Comparison of ENCODE assay signal across 1 cellular context in genomic region chr7:159155410-159155809, GRCh38.
TF ChIP-seq lines count a peak whose summit lies in the region.

No MANE protein-coding gene starts in this region.

TF ChIP-seq in HepG2, 621 proteins besides CTCF, POLR2A, EP300 and RAD21 (continued from another document):
- TF ChIP-seq PLRG1 (conservative IDR thresholded peaks at IDR 0.05) (no peak), KDM5B (CRISPR knock-in tag; IDR thresholded peaks at IDR 0.05; ENCODE audit: borderline replicate concordance) (0 out of 2 replicates have a peak, but pooled peaks have one; percentile 25), TRIM24 (CRISPR knock-in tag; IDR thresholded peaks at IDR 0.05) (peak; percentile 78; the same call in 1 of the 2 replicates), SP5 (CRISPR knock-in tag; IDR thresholded peaks at IDR 0.05; ENCODE audit: borderline replicate concordance, low read depth) (no peak), KAT8 (CRISPR knock-in tag; IDR thresholded peaks at IDR 0.05) (peak; percentile 30; the same call in 1 of the 2 replicates), CERS6 (CRISPR knock-in tag; IDR thresholded peaks at IDR 0.05) (no peak), ZNF564 (CRISPR knock-in tag; IDR thresholded peaks at IDR 0.05) (no peak), ARHGAP35 (CRISPR knock-in tag; IDR thresholded peaks at IDR 0.05; ENCODE audit: borderline replicate concordance) (no peak), ZNF333 (CRISPR knock-in tag; IDR thresholded peaks at IDR 0.05; ENCODE audit: borderline replicate concordance) (no peak), RFX3 (CRISPR knock-in tag; IDR thresholded peaks at IDR 0.05) (peak; percentile 26; the same call in 1 of the 2 replicates), HDAC2 (CRISPR knock-in tag; IDR thresholded peaks at IDR 0.05) (peak; percentile 17; the same call in 1 of the 2 replicates), ZSCAN12 (CRISPR knock-in tag; IDR thresholded peaks at IDR 0.05) (no peak), HOXA3 (CRISPR knock-in tag; IDR thresholded peaks at IDR 0.05) (peak; percentile 31; the same call in 1 of the 2 replicates), ZNF839 (CRISPR knock-in tag; IDR thresholded peaks at IDR 0.05; ENCODE audit: borderline replicate concordance) (no peak), NFRKB (IDR thresholded peaks at IDR 0.05) (no peak), RBM22 (optimal IDR thresholded peaks at IDR 0.05; ENCODE audit: low read length) (no peak), HINFP (CRISPR knock-in tag; IDR thresholded peaks at IDR 0.05; ENCODE audit: low read depth) (no peak), WIZ (CRISPR knock-in tag; IDR thresholded peaks at IDR 0.05) (peak; percentile 75; the same call in 1 of the 2 replicates), TGIF2 (CRISPR knock-in tag; IDR thresholded peaks at IDR 0.05) (no peak), THAP11 (CRISPR knock-in tag; IDR thresholded peaks at IDR 0.05) (no peak), CREB1 (IDR thresholded peaks at IDR 0.05) (no peak), CREB1 (CRISPR knock-in tag; IDR thresholded peaks at IDR 0.05) (no peak), FOXK1 (CRISPR knock-in tag; IDR thresholded peaks at IDR 0.05; ENCODE audit: borderline replicate concordance, low read depth) (peak; percentile 79), ZNF331 (CRISPR knock-in tag; IDR thresholded peaks at IDR 0.05) (no peak), ZNF816 (CRISPR knock-in tag; IDR thresholded peaks at IDR 0.05; ENCODE audit: borderline replicate concordance) (no peak), DNMT3B (CRISPR knock-in tag; conservative IDR thresholded peaks at IDR 0.05) (no peak), FOXO1 (CRISPR knock-in tag; IDR thresholded peaks at IDR 0.05) (peak; percentile 94), ZNF549 (CRISPR knock-in tag; IDR thresholded peaks at IDR 0.05) (no peak), HDAC1 (CRISPR knock-in tag; IDR thresholded peaks at IDR 0.05) (peak; percentile 69; the same call in 1 of the 2 replicates), SOX6 (IDR thresholded peaks at IDR 0.05) (no peak), SOX6 (CRISPR knock-in tag; IDR thresholded peaks at IDR 0.05) (peak; percentile 59), LCORL (IDR thresholded peaks at IDR 0.05) (no peak), LCORL (CRISPR knock-in tag; IDR thresholded peaks at IDR 0.05) (peak; percentile 38; the same call in 1 of the 2 replicates), TSC22D2 (CRISPR knock-in tag; IDR thresholded peaks at IDR 0.05; ENCODE audit: borderline replicate concordance) (no peak), ZNF143 (CRISPR knock-in tag; IDR thresholded peaks at IDR 0.05) (no peak), HMG20A (CRISPR knock-in tag; IDR thresholded peaks at IDR 0.05; ENCODE audit: borderline replicate concordance) (no peak; the same call in 1 of the 2 replicates), IKZF5 (CRISPR knock-in tag; IDR thresholded peaks at IDR 0.05) (0 out of 2 replicates have a peak, but pooled peaks have one; percentile 26), ZNF782 (CRISPR knock-in tag; IDR thresholded peaks at IDR 0.05; ENCODE audit: borderline replicate concordance) (no peak), FOXA1 (IDR thresholded peaks at IDR 0.05) (no peak), FOXA1 (CRISPR knock-in tag; IDR thresholded peaks at IDR 0.05) (peak; percentile 50), ZNF747 (CRISPR knock-in tag; IDR thresholded peaks at IDR 0.05; ENCODE audit: borderline replicate concordance) (no peak), TOPORS (CRISPR knock-in tag; IDR thresholded peaks at IDR 0.05) (no peak), ISX (CRISPR knock-in tag; conservative IDR thresholded peaks at IDR 0.05) (no peak), ZNF570 (CRISPR knock-in tag; IDR thresholded peaks at IDR 0.05; ENCODE audit: borderline replicate concordance) (no peak), PRDM4 (CRISPR knock-in tag; IDR thresholded peaks at IDR 0.05; ENCODE audit: borderline replicate concordance) (no peak), ZNF343 (CRISPR knock-in tag; IDR thresholded peaks at IDR 0.05) (no peak)
- TF ChIP-seq, protein P1, sequence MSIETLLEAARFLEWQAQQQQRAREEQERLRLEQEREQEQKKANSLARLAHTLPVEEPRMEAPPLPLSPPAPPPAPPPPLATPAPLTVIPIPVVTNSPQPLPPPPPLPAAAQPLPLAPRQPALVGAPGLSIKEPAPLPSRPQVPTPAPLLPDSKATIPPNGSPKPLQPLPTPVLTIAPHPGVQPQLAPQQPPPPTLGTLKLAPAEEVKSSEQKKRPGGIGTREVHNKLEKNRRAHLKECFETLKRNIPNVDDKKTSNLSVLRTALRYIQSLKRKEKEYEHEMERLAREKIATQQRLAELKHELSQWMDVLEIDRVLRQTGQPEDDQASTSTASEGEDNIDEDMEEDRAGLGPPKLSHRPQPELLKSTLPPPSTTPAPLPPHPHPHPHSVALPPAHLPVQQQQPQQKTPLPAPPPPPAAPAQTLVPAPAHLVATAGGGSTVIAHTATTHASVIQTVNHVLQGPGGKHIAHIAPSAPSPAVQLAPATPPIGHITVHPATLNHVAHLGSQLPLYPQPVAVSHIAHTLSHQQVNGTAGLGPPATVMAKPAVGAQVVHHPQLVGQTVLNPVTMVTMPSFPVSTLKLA (IDR thresholded peaks at IDR 0.05), result peak; percentile 9; the same call in 1 of the 2 replicates
- TF ChIP-seq, protein P2, sequence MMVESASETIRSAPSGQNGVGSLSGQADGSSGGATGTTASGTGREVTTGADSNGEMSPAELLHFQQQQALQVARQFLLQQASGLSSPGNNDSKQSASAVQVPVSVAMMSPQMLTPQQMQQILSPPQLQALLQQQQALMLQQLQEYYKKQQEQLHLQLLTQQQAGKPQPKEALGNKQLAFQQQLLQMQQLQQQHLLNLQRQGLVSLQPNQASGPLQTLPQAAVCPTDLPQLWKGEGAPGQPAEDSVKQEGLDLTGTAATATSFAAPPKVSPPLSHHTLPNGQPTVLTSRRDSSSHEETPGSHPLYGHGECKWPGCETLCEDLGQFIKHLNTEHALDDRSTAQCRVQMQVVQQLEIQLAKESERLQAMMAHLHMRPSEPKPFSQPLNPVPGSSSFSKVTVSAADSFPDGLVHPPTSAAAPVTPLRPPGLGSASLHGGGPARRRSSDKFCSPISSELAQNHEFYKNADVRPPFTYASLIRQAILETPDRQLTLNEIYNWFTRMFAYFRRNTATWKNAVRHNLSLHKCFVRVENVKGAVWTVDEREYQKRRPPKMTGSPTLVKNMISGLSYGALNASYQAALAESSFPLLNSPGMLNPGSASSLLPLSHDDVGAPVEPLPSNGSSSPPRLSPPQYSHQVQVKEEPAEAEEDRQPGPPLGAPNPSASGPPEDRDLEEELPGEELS (CRISPR knock-in tag; IDR thresholded peaks at IDR 0.05), result no peak
- TF ChIP-seq, protein P3, sequence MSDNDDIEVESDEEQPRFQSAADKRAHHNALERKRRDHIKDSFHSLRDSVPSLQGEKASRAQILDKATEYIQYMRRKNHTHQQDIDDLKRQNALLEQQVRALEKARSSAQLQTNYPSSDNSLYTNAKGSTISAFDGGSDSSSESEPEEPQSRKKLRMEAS (IDR thresholded peaks at IDR 0.05), result peak; percentile 34; the same call in 1 of the 2 replicates
- TF ChIP-seq, protein P4, sequence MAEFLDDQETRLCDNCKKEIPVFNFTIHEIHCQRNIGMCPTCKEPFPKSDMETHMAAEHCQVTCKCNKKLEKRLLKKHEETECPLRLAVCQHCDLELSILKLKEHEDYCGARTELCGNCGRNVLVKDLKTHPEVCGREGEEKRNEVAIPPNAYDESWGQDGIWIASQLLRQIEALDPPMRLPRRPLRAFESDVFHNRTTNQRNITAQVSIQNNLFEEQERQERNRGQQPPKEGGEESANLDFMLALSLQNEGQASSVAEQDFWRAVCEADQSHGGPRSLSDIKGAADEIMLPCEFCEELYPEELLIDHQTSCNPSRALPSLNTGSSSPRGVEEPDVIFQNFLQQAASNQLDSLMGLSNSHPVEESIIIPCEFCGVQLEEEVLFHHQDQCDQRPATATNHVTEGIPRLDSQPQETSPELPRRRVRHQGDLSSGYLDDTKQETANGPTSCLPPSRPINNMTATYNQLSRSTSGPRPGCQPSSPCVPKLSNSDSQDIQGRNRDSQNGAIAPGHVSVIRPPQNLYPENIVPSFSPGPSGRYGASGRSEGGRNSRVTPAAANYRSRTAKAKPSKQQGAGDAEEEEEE (CRISPR knock-in tag; IDR thresholded peaks at IDR 0.05; ENCODE audit: borderline replicate concordance), result no peak
- TF ChIP-seq, protein P5, sequence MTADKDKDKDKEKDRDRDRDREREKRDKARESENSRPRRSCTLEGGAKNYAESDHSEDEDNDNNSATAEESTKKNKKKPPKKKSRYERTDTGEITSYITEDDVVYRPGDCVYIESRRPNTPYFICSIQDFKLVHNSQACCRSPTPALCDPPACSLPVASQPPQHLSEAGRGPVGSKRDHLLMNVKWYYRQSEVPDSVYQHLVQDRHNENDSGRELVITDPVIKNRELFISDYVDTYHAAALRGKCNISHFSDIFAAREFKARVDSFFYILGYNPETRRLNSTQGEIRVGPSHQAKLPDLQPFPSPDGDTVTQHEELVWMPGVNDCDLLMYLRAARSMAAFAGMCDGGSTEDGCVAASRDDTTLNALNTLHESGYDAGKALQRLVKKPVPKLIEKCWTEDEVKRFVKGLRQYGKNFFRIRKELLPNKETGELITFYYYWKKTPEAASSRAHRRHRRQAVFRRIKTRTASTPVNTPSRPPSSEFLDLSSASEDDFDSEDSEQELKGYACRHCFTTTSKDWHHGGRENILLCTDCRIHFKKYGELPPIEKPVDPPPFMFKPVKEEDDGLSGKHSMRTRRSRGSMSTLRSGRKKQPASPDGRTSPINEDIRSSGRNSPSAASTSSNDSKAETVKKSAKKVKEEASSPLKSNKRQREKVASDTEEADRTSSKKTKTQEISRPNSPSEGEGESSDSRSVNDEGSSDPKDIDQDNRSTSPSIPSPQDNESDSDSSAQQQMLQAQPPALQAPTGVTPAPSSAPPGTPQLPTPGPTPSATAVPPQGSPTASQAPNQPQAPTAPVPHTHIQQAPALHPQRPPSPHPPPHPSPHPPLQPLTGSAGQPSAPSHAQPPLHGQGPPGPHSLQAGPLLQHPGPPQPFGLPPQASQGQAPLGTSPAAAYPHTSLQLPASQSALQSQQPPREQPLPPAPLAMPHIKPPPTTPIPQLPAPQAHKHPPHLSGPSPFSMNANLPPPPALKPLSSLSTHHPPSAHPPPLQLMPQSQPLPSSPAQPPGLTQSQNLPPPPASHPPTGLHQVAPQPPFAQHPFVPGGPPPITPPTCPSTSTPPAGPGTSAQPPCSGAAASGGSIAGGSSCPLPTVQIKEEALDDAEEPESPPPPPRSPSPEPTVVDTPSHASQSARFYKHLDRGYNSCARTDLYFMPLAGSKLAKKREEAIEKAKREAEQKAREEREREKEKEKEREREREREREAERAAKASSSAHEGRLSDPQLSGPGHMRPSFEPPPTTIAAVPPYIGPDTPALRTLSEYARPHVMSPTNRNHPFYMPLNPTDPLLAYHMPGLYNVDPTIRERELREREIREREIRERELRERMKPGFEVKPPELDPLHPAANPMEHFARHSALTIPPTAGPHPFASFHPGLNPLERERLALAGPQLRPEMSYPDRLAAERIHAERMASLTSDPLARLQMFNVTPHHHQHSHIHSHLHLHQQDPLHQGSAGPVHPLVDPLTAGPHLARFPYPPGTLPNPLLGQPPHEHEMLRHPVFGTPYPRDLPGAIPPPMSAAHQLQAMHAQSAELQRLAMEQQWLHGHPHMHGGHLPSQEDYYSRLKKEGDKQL (CRISPR knock-in tag; IDR thresholded peaks at IDR 0.05; ENCODE audit: low read depth), result no peak
TF ChIP-seq in HepG2: peak in this region for 65.
